ENCODE assay signal across 8 cellular contexts in the genomic region with DNA sequence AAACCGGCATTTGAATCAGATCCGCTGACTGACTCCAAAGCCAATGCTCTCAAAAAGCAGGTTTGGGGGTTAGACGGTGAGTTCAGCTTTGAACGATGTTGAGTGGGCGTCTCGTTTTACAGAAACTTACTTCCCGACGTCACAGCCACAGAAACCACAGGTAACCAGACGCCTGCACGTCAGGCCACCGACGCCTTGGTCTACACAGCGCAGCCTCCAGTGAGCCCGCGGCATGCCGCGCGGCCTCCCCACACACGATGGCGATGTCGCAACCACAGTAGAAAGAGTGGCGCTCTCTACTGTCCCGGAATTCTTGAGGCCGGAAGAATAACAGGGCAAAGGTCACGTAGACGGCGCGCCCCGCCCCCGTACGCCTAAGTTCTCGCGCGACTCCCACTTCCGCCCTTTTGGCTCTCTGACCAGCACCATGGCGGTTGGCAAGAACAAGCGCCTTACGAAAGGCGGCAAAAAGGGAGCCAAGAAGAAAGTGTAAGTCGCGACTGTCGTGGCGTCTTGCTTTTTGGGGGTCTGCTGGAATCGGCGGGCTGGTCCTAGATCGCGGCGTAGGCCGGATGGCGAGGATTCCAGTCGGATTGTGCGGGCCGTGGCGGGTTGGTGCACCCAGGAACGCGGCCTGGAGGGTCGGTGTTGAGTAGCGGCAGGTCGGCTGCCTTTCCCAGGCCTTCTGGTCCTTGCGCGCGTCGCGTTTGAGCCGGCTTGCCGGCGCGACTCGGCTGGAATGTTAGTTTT. TPM values are rescaled to one million over a fixed set of nuclear protein-coding genes. Genes with fewer than 3 reads are reported as not detected.
DNase-seq lines count a peak whose midpoint lies in the region; ATAC-seq and TF ChIP-seq lines count a peak whose summit lies in the region.

Gene RPS3A (plus strand): TSS at position 403 of the 750 bp plus-strand sequence. CDS start 25 bp downstream, at position 428.

- peak within 1 kb of the TSS; percentile 99 for H3K4me3 Mint-ChIP-seq in activated B cell treated with CpG ODN at 0.5 μM for 24 hours

- peaks cover 40% of the 10 kb centered on the region for H3K4me1 Mint-ChIP-seq in activated B cell treated with CpG ODN at 0.5 μM for 24 hours

- peaks cover 47% of the 10 kb centered on the region for H3K36me3 Mint-ChIP-seq in activated B cell treated with CpG ODN at 0.5 μM for 24 hours (ENCODE audit: low read depth)

- intact Hi-C loops in activated B cell treated with CpG ODN at 0.5 μM for 24 hours (cut with micrococcal nuclease), result loop anchor here (1.0 to 5.0 kb wide), 5 partner anchors 84 to 1680 kb away; partner anchors contain the start of genes ARFIP1, DCLK2, FBXW7 and FHIP1A

- TF ChIP-seq CTCF in activated B cell treated with CpG ODN at 0.5 μM for 24 hours (IDR thresholded peaks at IDR 0.05), result peak; percentile 88

- no peaks in the 10 kb centered on the region for H3K9me3 Mint-ChIP-seq in activated B cell treated with CpG ODN at 0.5 μM for 24 hours

- H3K27ac Mint-ChIP-seq in activated B cell treated with CpG ODN at 0.5 μM for 24 hours, result peak within 1 kb of the TSS; percentile 98

- peaks cover 4% of the 10 kb centered on the region for H3K27me3 Mint-ChIP-seq in activated B cell treated with CpG ODN at 0.5 μM for 24 hours

- POLR2A ChIA-PET in activated B cell treated with CpG ODN at 0.5 μM for 24 hours (lab: Charles Lee), result interaction anchor here (0.7 to 4.8 kb wide), 11 partner anchors 9 to 661 kb away, joined by 3 to 45 read pairs (median 4); partner anchors contain the start of genes GATB and LRBA

- CTCF ChIA-PET in activated B cell treated with CpG ODN at 0.5 μM for 24 hours (lab: Charles Lee), result interaction anchor here (0.6 kb wide), 1 partner anchor 84 kb away, joined by 3 read pairs; the partner anchor contains the start of gene LRBA

- DNase-seq in AG08396 (ENCODE audit: low spot score) (peak; percentile 94), NCI-H226 (peak; percentile 79), activated B cell treated with CpG ODN at 0.5 μM for 24 hours (peak; percentile 99), iris pigment epithelial cell (ENCODE audit: low read depth) (peak; percentile 98)
- peak; percentile 99 for DNase-seq in central memory CD4-positive, alpha-beta T cell
- peak; percentile 93 to 99 (median 98) for DNase-seq in stimulated activated CD4-positive, alpha-beta T cell treated with anti-CD3 and anti-CD28 coated beads, Interleukin-12 subunit alpha, Interleukin-12 subunit beta, amount 100 ng/mL, for 48 hours (ENCODE audit: low read depth in 2 of 3, low spot score in 1 of 3)

- ATAC-seq in GM18907 (IDR thresholded peaks at IDR 0.05; ENCODE audit: unreplicated experiment), result peak; percentile 95
- peak; percentile 92 for ATAC-seq in HG03175 (IDR thresholded peaks at IDR 0.05; ENCODE audit: unreplicated experiment)
- ATAC-seq in activated B cell treated with CpG ODN at 0.5 μM for 24 hours (ENCODE audit: low read depth), result peak; percentile 94

RNA-seq across cellular contexts. Expression of gene RPS3A, which starts in this region (rescaled TPM):
- 3,089 and 3,656 TPM in 2 replicates for total RNA-seq in activated B cell treated with CpG ODN at 0.5 μM for 24 hours

Comparison
In these comparisons a context has a peak if more than half of its experiments do, and no peak if none do; other contexts are left out.
1. Peak in every context shown above with its lines: DNase-seq and ATAC-seq.